ENCODE assay signal across 22 cellular contexts in genomic region chr2:98416760-98417159, GRCh38.
"Had no signal": no experiment of that assay in that cellular context is flagged by ENCODE, and none has a peak within 500 bp of the region (broad histone marks: within the 10 kb centered on the region; RNA-seq: fewer than 3 reads in every experiment).

No MANE protein-coding gene starts in this region.

- H3K4me1 ChIP-seq: Peyer's patch, SJCRH30 had no signal

- H3K4me3 ChIP-seq: MG63, PC-9, Peyer's patch, SJCRH30 had no signal

- H2AFZ ChIP-seq: PC-9 had no signal

- H3K4me2 ChIP-seq: PC-9 had no signal

- H3K27ac ChIP-seq: PC-9, Peyer's patch, SJCRH30 had no signal

- DNase-seq: Karpas-422; KG1; MG63; NCI-H1092; NCI-H1105 treated with DMSO at 0.1 percent for 48 hours; NCI-H1417 treated with DMSO at 0.1 percent for 48 hours; NCI-H146; NCI-H1694 treated with DMSO at 0.1 percent for 48 hours; NCI-H1930; NCI-H2081; NCI-H2107; NCI-H2227 treated with DMSO at 0.1 percent for 48 hours; NCI-H510A; NCI-H524 treated with DMSO at 0.1 percent for 48 hours; NCI-H69; NCI-H774; NK-92 treated with Interleukin-12 subunit alpha and Interleukin-12 subunit beta, amount 100 ng/mL, for 24 hours; PC-9; Peyer's patch; SHP77 treated with DMSO at 0.1 percent for 48 hours; SJCRH30 had no signal

- H3K36me3 ChIP-seq: MG63, Peyer's patch, SJCRH30 had no signal

- ATAC-seq: Right ventricle myocardium inferior had no signal

- H3K27me3 ChIP-seq: MG63, Peyer's patch, SJCRH30 had no signal
